ENCODE assay signal across 1 cellular context in genomic region chr3:45261333-45262110, GRCh38.
TF ChIP-seq lines count a peak whose summit lies in the region.

No MANE protein-coding gene starts in this region.

TF ChIP-seq in H1, 55 proteins besides CTCF, POLR2A, EP300 and RAD21:
- TF ChIP-seq MAX (IDR thresholded peaks at IDR 0.05) (peak; percentile 64), RBBP5 (IDR thresholded peaks at IDR 0.05; ENCODE audit: borderline replicate concordance, low read depth, low read length) (no peak), E2F6 (IDR thresholded peaks at IDR 0.05) (peak; percentile 59; the same call in 1 of the 2 replicates)
